In the genomic region with DNA sequence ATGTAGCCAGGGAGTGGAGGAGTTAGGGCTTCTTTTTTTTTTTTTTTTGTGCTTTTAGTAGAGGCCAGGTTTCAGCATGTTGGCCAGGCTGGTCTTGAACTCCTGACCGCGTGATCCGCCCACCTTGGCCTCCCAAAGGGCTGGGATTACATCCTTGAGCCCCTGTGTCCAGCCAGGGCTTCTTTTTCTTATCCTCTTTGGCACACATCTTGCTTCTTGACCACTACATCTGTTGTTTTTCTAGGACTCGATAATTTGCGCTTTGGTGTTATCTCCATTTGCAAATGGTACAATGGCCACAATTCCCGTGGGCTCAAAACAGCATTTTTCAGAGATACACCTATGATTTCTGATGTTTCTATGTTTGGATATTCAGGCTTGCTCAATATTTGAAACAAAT, we compare ENCODE assay signal across 18 cellular contexts. TPM values are rescaled to one million over a fixed set of nuclear protein-coding genes. Genes with fewer than 3 reads are reported as not detected.
DNase-seq lines count a peak whose midpoint lies in the region; ATAC-seq and TF ChIP-seq lines count a peak whose summit lies in the region.
"Had no signal": no experiment of that assay in that cellular context is flagged by ENCODE, and none has a peak within 500 bp of the region (broad histone marks: within the 10 kb centered on the region; RNA-seq: fewer than 3 reads in every experiment).

No MANE protein-coding gene starts in this region.

- DNase-seq in endodermal cell (no peak), stomach (no peak), GM19238 (ENCODE audit: insufficient read length, low spot score) (no peak)
- no peak for DNase-seq in activated naive CD4-positive, alpha-beta T cell (lab: John Stamatoyannopoulos, UW)
- DNase-seq: activated CD8-positive, alpha-beta T cell treated with anti-CD3 and anti-CD28 coated beads, Interleukin-2, amount 10 ng/mL, durations not matched to agents 7 days and 5 days; activated naive CD8-positive, alpha-beta T cell treated with anti-CD3 and anti-CD28 coated beads, Interleukin-2, amount 10 ng/mL, durations not matched to agents 7 days and 5 days; CD4-positive, CD25-positive, alpha-beta regulatory T cell; effector CD8-positive, alpha-beta T cell; naive thymus-derived CD8-positive, alpha-beta T cell; NCI-H1930; stimulated activated CD4-positive, alpha-beta T cell treated with anti-CD3 and anti-CD28 coated beads, Interleukin-15, amount 100 ng/mL, for 24 hours; stimulated activated CD8-positive, alpha-beta memory T cell treated with anti-CD3 and anti-CD28 coated beads, Interleukin-4, amount 100 ng/mL, for 48 hours; T-helper 9 cell had no signal

- H4K20me1 ChIP-seq in BLaER1 treated with 17β-estradiol and CSF1 and Interleukin-3, amounts not matched to agents 10 nM and 100 nM: peaks cover 9 to 85% (median 70%) of the 10 kb centered on the region in 11 experiments; a peak in 16 of 22 replicates

- WGBS in endodermal cell (ENCODE audit: insufficient coverage in 1 of 2, insufficient read length in 1 of 2), 2 experiments: 92 to 100% methylated on average over 2 to 6 of the region's 6 CpGs
- WGBS in stomach, 5 donors: 75 to 84% (median 78%) methylated on average over 6 of the region's 6 CpGs

- H3K4me1 Mint-ChIP-seq in IgD-negative memory B cell (peaks cover 38 to 52% (median 50%) of the 10 kb centered on the region in 3 donors), endodermal cell (peaks cover 23% of the 10 kb centered on the region), nephron (peaks cover 38% of the 10 kb centered on the region)

- no peaks in the 10 kb centered on the region for H3K9me3 Mint-ChIP-seq in IgD-negative memory B cell
- no peaks in the 10 kb centered on the region for H3K9me3 Mint-ChIP-seq in endodermal cell
- H3K9me3 Mint-ChIP-seq in nephron: peaks cover 2% of the 10 kb centered on the region
- H3K9me3 Mint-ChIP-seq: activated naive CD8-positive, alpha-beta T cell treated with anti-CD3 and anti-CD28 coated beads, Interleukin-2, amount 10 ng/mL, durations not matched to agents 7 days and 5 days; CD4-positive, CD25-positive, alpha-beta regulatory T cell had no signal

- H3K4me2 ChIP-seq in BLaER1 treated with 17β-estradiol and CSF1 and Interleukin-3, amounts not matched to agents 10 nM and 100 nM: peak overlapping the region; percentile 57 to 94 (median 86); a peak in 21 of 22 replicates

- H3K27ac Mint-ChIP-seq in IgD-negative memory B cell (peak overlapping the region in 2 of 3 donors; percentile 80 to 89), endodermal cell (peak overlapping the region; percentile 74), nephron (peak overlapping the region; percentile 35 to 72 (median 69))
- H3K27ac Mint-ChIP-seq: activated CD8-positive, alpha-beta T cell treated with anti-CD3 and anti-CD28 coated beads, Interleukin-2, amount 10 ng/mL, durations not matched to agents 7 days and 5 days; activated naive CD8-positive, alpha-beta T cell treated with anti-CD3 and anti-CD28 coated beads, Interleukin-2, amount 10 ng/mL, durations not matched to agents 7 days and 5 days had no signal

- TF ChIP-seq EP300 in stomach (IDR thresholded peaks at IDR 0.05): no peak

- H3K36me3 ChIP-seq in BLaER1 treated with 17β-estradiol and CSF1 and Interleukin-3, amounts not matched to agents 10 nM and 100 nM: peaks cover 46 to 76% (median 70%) of the 10 kb centered on the region in 11 experiments
- H3K36me3 ChIP-seq in endodermal cell (ENCODE audit: control insufficient read depth, insufficient read depth, low read length) (peaks cover 70% of the 10 kb centered on the region), stomach (peaks cover 0 to 9% (median 8%) of the 10 kb centered on the region in 4 donors)

- H3K9me3 ChIP-seq in BLaER1 treated with 17β-estradiol and CSF1 and Interleukin-3, amounts not matched to agents 10 nM and 100 nM (replicated peaks in 1 of 11): peaks cover 6 to 72% (median 31%) of the 10 kb centered on the region in 11 experiments; a peak in 17 of 22 replicates
- H3K9me3 ChIP-seq in endodermal cell (ENCODE audit: control insufficient read depth, low read length) (no peaks in the 10 kb centered on the region), stomach (no peaks in the 10 kb centered on the region)

- H3K36me3 Mint-ChIP-seq in IgD-negative memory B cell: peaks cover 8% of the 10 kb centered on the region
- peaks cover 65% of the 10 kb centered on the region for H3K36me3 Mint-ChIP-seq in endodermal cell (ENCODE audit: low read depth)
- peaks cover 70% of the 10 kb centered on the region for H3K36me3 Mint-ChIP-seq in nephron (ENCODE audit: low read depth)

- ATAC-seq in HG02798 (IDR thresholded peaks at IDR 0.05; ENCODE audit: poor library complexity, unreplicated experiment): no peak
- ATAC-seq: activated CD8-positive, alpha-beta T cell treated with anti-CD3 and anti-CD28 coated beads, Interleukin-2, amount 10 ng/mL, durations not matched to agents 7 days and 5 days; naive thymus-derived CD8-positive, alpha-beta T cell; Panc1 had no signal

- H3K4me3 Mint-ChIP-seq in IgD-negative memory B cell (peak overlapping the region; percentile 35 to 82 (median 67)), endodermal cell (peak overlapping the region; percentile 90), nephron (peak overlapping the region; percentile 94 to 97 (median 96))
- H3K4me3 Mint-ChIP-seq: activated CD8-positive, alpha-beta T cell treated with anti-CD3 and anti-CD28 coated beads, Interleukin-2, amount 10 ng/mL, durations not matched to agents 7 days and 5 days; activated naive CD8-positive, alpha-beta T cell treated with anti-CD3 and anti-CD28 coated beads, Interleukin-2, amount 10 ng/mL, durations not matched to agents 7 days and 5 days had no signal

- peak overlapping the region in 5 of 10 experiments; percentile 27 to 95 (median 92); a peak in 7 of 20 replicates for H3K4me3 ChIP-seq in BLaER1 treated with 17β-estradiol and CSF1 and Interleukin-3, amounts not matched to agents 10 nM and 100 nM
- H3K4me3 ChIP-seq in endodermal cell (ENCODE audit: low read length) (peak overlapping the region; percentile 94), stomach (peak overlapping the region in 2 of 4 donors; percentile 32 to 71)

- no peak for TF ChIP-seq POLR2A in stomach (IDR thresholded peaks at IDR 0.05)

- H3K27ac ChIP-seq in BLaER1 treated with 17β-estradiol and CSF1 and Interleukin-3, amounts not matched to agents 10 nM and 100 nM: no peak overlapping the region; a peak in 1 of 22 replicates
- H3K27ac ChIP-seq in endodermal cell (ENCODE audit: low read depth, low read length): no peak overlapping the region
- no peak overlapping the region for H3K27ac ChIP-seq in stomach

- intact Hi-C loops in stomach (cut with DNase I; ENCODE audit: low total_unique reads): no loop called here

- no peak for TF ChIP-seq CTCF in endodermal cell (conservative IDR thresholded peaks at IDR 0.05)
- no peak for TF ChIP-seq CTCF in nephron (IDR thresholded peaks at IDR 0.05; ENCODE audit: unreplicated experiment in 3 of 3)
- no peak for TF ChIP-seq CTCF in stomach (IDR thresholded peaks at IDR 0.05)

- peaks cover 2% of the 10 kb centered on the region for H3K27me3 Mint-ChIP-seq in IgD-negative memory B cell
- no peaks in the 10 kb centered on the region for H3K27me3 Mint-ChIP-seq in endodermal cell (ENCODE audit: insufficient read depth)
- H3K27me3 Mint-ChIP-seq in nephron (ENCODE audit: low read depth): no peaks in the 10 kb centered on the region
- H3K27me3 Mint-ChIP-seq: activated naive CD8-positive, alpha-beta T cell treated with anti-CD3 and anti-CD28 coated beads, Interleukin-2, amount 10 ng/mL, durations not matched to agents 7 days and 5 days; naive thymus-derived CD8-positive, alpha-beta T cell had no signal

- H3K9ac ChIP-seq in BLaER1 treated with 17β-estradiol and CSF1 and Interleukin-3, amounts not matched to agents 10 nM and 100 nM: no peak overlapping the region
- H3K9ac ChIP-seq in endodermal cell (ENCODE audit: extremely low read depth, low read length, poor library complexity, severe bottlenecking): peak overlapping the region; percentile 1

- H3K4me1 ChIP-seq in BLaER1 treated with 17β-estradiol and CSF1 and Interleukin-3, amounts not matched to agents 10 nM and 100 nM: peaks cover 38 to 67% (median 51%) of the 10 kb centered on the region in 10 experiments
- H3K4me1 ChIP-seq in endodermal cell (ENCODE audit: control insufficient read depth, insufficient read depth, low read length): peaks cover 2% of the 10 kb centered on the region
- H3K4me1 ChIP-seq in stomach: peaks cover 31 to 76% (median 61%) of the 10 kb centered on the region in 4 donors

- H3K27me3 ChIP-seq in BLaER1 treated with 17β-estradiol and CSF1 and Interleukin-3, amounts not matched to agents 10 nM and 100 nM: no peaks in the 10 kb centered on the region
- no peaks in the 10 kb centered on the region for H3K27me3 ChIP-seq in endodermal cell (ENCODE audit: control insufficient read depth, insufficient read depth, low read length, poor library complexity, severe bottlenecking)
- H3K27me3 ChIP-seq in stomach: no peaks in the 10 kb centered on the region

RNA-seq across cellular contexts. Expression of a gene that starts 4.2 kb away (rescaled TPM):
- polyA plus RNA-seq in IgD-negative memory B cell (10.0 TPM), stomach (10 to 100 TPM in 1 of 3 donors, 1 to 10 TPM in 2; 6.3 to 12.8 (median 9.8) TPM)
- total RNA-seq in endodermal cell (100 to 1,000 TPM; 147 to 174 TPM), stomach (100 to 1,000 TPM in 1 of 5 donors, 10 to 100 TPM in 4; 33.6 to 107 (median 51.8) TPM)
- 66.6 TPM for polyA plus RNA-seq in endodermal cell (2013, experiment 1 of 2)
- polyA plus RNA-seq in endodermal cell (2013, experiment 2 of 2): 78.0 TPM

RNA-seq across cellular contexts. Expression of a gene that starts 57.0 kb away (rescaled TPM):
- polyA plus RNA-seq in IgD-negative memory B cell: not detected
- 10 to 100 TPM; 15.3 to 26.1 TPM for total RNA-seq in endodermal cell
- polyA plus RNA-seq in endodermal cell (2013, experiment 1 of 2): 14.0 TPM
- polyA plus RNA-seq in endodermal cell (2013, experiment 2 of 2): 14.3 TPM
- total RNA-seq in stomach: 10 to 100 TPM in 2 of 5 donors, 1 to 10 TPM in 1, not detected in 2; 7.0 to 13.0 (median 11.9) TPM
- polyA plus RNA-seq in stomach: 1 to 10 TPM in 2 of 3 donors, under 1 TPM in 1; 1.00 to 1.7 (median 1.3) TPM
- total RNA-seq: activated CD8-positive, alpha-beta T cell treated with anti-CD3 and anti-CD28 coated beads, Interleukin-2, amount 10 ng/mL, durations not matched to agents 7 days and 5 days; activated naive CD8-positive, alpha-beta T cell treated with anti-CD3 and anti-CD28 coated beads, Interleukin-2, amount 10 ng/mL, durations not matched to agents 7 days and 5 days; CD4-positive, CD25-positive, alpha-beta regulatory T cell had no signal
- polyA plus RNA-seq: CD4-positive, CD25-positive, alpha-beta regulatory T cell; naive thymus-derived CD8-positive, alpha-beta T cell had no signal
